Comparison of ENCODE assay signal across 16 cellular contexts in genomic region chr2:176123847-176124273, GRCh38. TPM values are rescaled to one million over a fixed set of nuclear protein-coding genes. Genes with fewer than 3 reads are reported as not detected.
DNase-seq lines count a peak whose midpoint lies in the region; ATAC-seq lines count a peak whose summit lies in the region.
"Had no signal": no experiment of that assay in that cellular context is flagged by ENCODE, and none has a peak within 500 bp of the region (broad histone marks: within the 10 kb centered on the region; RNA-seq: fewer than 3 reads in every experiment).

No MANE protein-coding gene starts in this region.

- peaks cover 27 to 65% (median 32%) of the 10 kb centered on the region in 5 donors for H3K27me3 ChIP-seq in subcutaneous abdominal adipose tissue (ENCODE audit: control insufficient read depth in 5 of 5, insufficient read depth in 4 of 5, low read length in 5 of 5)

- no peaks in the 10 kb centered on the region for H3K36me3 ChIP-seq in subcutaneous abdominal adipose tissue (ENCODE audit: control insufficient read depth in 5 of 5, insufficient read depth in 5 of 5, low read length in 5 of 5)
- H3K36me3 ChIP-seq: ascending aorta had no signal

- no peak overlapping the region for H3K9ac ChIP-seq in subcutaneous abdominal adipose tissue (ENCODE audit: low read length in 5 of 5)

- ATAC-seq in GM21381 (IDR thresholded peaks at IDR 0.05; ENCODE audit: unreplicated experiment) (no peak), GM21447 (IDR thresholded peaks at IDR 0.05; ENCODE audit: unreplicated experiment) (no peak)

- intact Hi-C loops in activated T-helper 1 cell treated with anti-CD3 and anti-CD28 coated beads, Interleukin-12 subunit alpha, Interleukin-12 subunit beta, Interleukin-2, Interleukin-4 antibody, amounts not matched to agents 30 ng/mL and 10 ng/mL and 1 ng/mL, durations not matched to agents 14 hours and 24 hours and 36 hours (cut with micrococcal nuclease) = no loop called here

- peak overlapping the region; percentile 76 for H3K27ac Mint-ChIP-seq in activated CD4-positive, alpha-beta T cell treated with anti-CD3 and anti-CD28 coated beads, Interleukin-2, amount 10 ng/mL, durations not matched to agents 7 days and 5 days
- H3K27ac Mint-ChIP-seq in activated T-helper 1 cell treated with anti-CD3 and anti-CD28 coated beads, Interleukin-12 subunit alpha, Interleukin-12 subunit beta, Interleukin-2, Interleukin-4 antibody, amounts not matched to agents 30 ng/mL and 10 ng/mL and 1 ng/mL, durations not matched to agents 14 hours and 24 hours and 36 hours = peak overlapping the region; percentile 84
- H3K27ac Mint-ChIP-seq: activated CD4-positive, alpha-beta memory T cell treated with anti-CD3 and anti-CD28 coated beads for 36 hours had no signal

- CTCF ChIA-PET in activated CD4-positive, alpha-beta T cell treated with anti-CD3 and anti-CD28 coated beads, Interleukin-2, amount 10 ng/mL, durations not matched to agents 7 days and 5 days (lab: Charles Lee) = no interaction called here

- H3K36me3 Mint-ChIP-seq in activated CD4-positive, alpha-beta T cell treated with anti-CD3 and anti-CD28 coated beads, Interleukin-2, amount 10 ng/mL, durations not matched to agents 7 days and 5 days (ENCODE audit: low read depth) = no peaks in the 10 kb centered on the region
- peaks cover under 1% of the 10 kb centered on the region for H3K36me3 Mint-ChIP-seq in activated T-helper 1 cell treated with anti-CD3 and anti-CD28 coated beads, Interleukin-12 subunit alpha, Interleukin-12 subunit beta, Interleukin-2, Interleukin-4 antibody, amounts not matched to agents 30 ng/mL and 10 ng/mL and 1 ng/mL, durations not matched to agents 14 hours and 24 hours and 36 hours (ENCODE audit: low read depth)

- POLR2A ChIA-PET in activated CD4-positive, alpha-beta T cell treated with anti-CD3 and anti-CD28 coated beads, Interleukin-2, amount 10 ng/mL, durations not matched to agents 7 days and 5 days (lab: Charles Lee) = no interaction called here

- DNase-seq in activated CD4-positive, alpha-beta T cell treated with anti-CD3 and anti-CD28 coated beads, Interleukin-2, amount 10 ng/mL, durations not matched to agents 7 days and 5 days = no peak
- no peak for DNase-seq in activated CD4-positive, alpha-beta T cell treated with anti-CD3 and anti-CD28 coated beads for 4 hours
- DNase-seq in activated T-helper 1 cell treated with anti-CD3 and anti-CD28 coated beads, Interleukin-12 subunit alpha, Interleukin-12 subunit beta, Interleukin-2, Interleukin-4 antibody, amounts not matched to agents 30 ng/mL and 10 ng/mL and 1 ng/mL, durations not matched to agents 14 hours and 24 hours and 36 hours (ENCODE audit: low spot score) = no peak
- DNase-seq in kidney tubule cell (ENCODE audit: low spot score) = peak; percentile 47
- no peak for DNase-seq in NK-92 treated with Interleukin-12 subunit alpha and Interleukin-12 subunit beta, amount 100 ng/mL, for 24 hours (lab: John Stamatoyannopoulos, UW)
- DNase-seq: activated CD4-positive, alpha-beta memory T cell treated with anti-CD3 and anti-CD28 coated beads for 36 hours; EL; NCI-H1092; NCI-H748 treated with DMSO at 0.1 percent for 48 hours had no signal

- H3K4me1 ChIP-seq in subcutaneous abdominal adipose tissue (ENCODE audit: control insufficient read depth in 5 of 5, insufficient read depth in 5 of 5, low read length in 5 of 5) = peaks cover 2 to 37% (median 34%) of the 10 kb centered on the region in 5 donors

- no peaks in the 10 kb centered on the region for H3K9me3 ChIP-seq in subcutaneous abdominal adipose tissue (ENCODE audit: control insufficient read depth in 5 of 5, low read length in 5 of 5)
- H3K9me3 ChIP-seq: ascending aorta had no signal

- peak overlapping the region in 4 of 5 donors; percentile 64 to 82 (median 74) for H3K4me3 ChIP-seq in subcutaneous abdominal adipose tissue (ENCODE audit: low read depth in 1 of 5, low read length in 5 of 5)

- peak overlapping the region; percentile 22 for H3K4me3 Mint-ChIP-seq in activated CD4-positive, alpha-beta T cell treated with anti-CD3 and anti-CD28 coated beads, Interleukin-2, amount 10 ng/mL, durations not matched to agents 7 days and 5 days
- H3K4me3 Mint-ChIP-seq in activated T-helper 1 cell treated with anti-CD3 and anti-CD28 coated beads, Interleukin-12 subunit alpha, Interleukin-12 subunit beta, Interleukin-2, Interleukin-4 antibody, amounts not matched to agents 30 ng/mL and 10 ng/mL and 1 ng/mL, durations not matched to agents 14 hours and 24 hours and 36 hours = no peak overlapping the region
- H3K4me3 Mint-ChIP-seq: activated CD4-positive, alpha-beta memory T cell treated with anti-CD3 and anti-CD28 coated beads for 36 hours had no signal

- peaks cover 82% of the 10 kb centered on the region for H3K27me3 Mint-ChIP-seq in activated CD4-positive, alpha-beta T cell treated with anti-CD3 and anti-CD28 coated beads, Interleukin-2, amount 10 ng/mL, durations not matched to agents 7 days and 5 days
- H3K27me3 Mint-ChIP-seq in activated T-helper 1 cell treated with anti-CD3 and anti-CD28 coated beads, Interleukin-12 subunit alpha, Interleukin-12 subunit beta, Interleukin-2, Interleukin-4 antibody, amounts not matched to agents 30 ng/mL and 10 ng/mL and 1 ng/mL, durations not matched to agents 14 hours and 24 hours and 36 hours (ENCODE audit: insufficient read depth) = peaks cover 80% of the 10 kb centered on the region

- peaks cover 8% of the 10 kb centered on the region for H3K4me1 Mint-ChIP-seq in activated CD4-positive, alpha-beta T cell treated with anti-CD3 and anti-CD28 coated beads, Interleukin-2, amount 10 ng/mL, durations not matched to agents 7 days and 5 days
- H3K4me1 Mint-ChIP-seq in activated T-helper 1 cell treated with anti-CD3 and anti-CD28 coated beads, Interleukin-12 subunit alpha, Interleukin-12 subunit beta, Interleukin-2, Interleukin-4 antibody, amounts not matched to agents 30 ng/mL and 10 ng/mL and 1 ng/mL, durations not matched to agents 14 hours and 24 hours and 36 hours (ENCODE audit: low read depth) = peaks cover 22% of the 10 kb centered on the region

- no peak overlapping the region for H3K27ac ChIP-seq in subcutaneous abdominal adipose tissue (ENCODE audit: low read depth, low read length)
- H3K27ac ChIP-seq: ascending aorta, epithelial cell of prostate, HL-60 had no signal

- H3K9me3 Mint-ChIP-seq in activated CD4-positive, alpha-beta T cell treated with anti-CD3 and anti-CD28 coated beads, Interleukin-2, amount 10 ng/mL, durations not matched to agents 7 days and 5 days = peaks cover under 1% of the 10 kb centered on the region
- H3K9me3 Mint-ChIP-seq in activated T-helper 1 cell treated with anti-CD3 and anti-CD28 coated beads, Interleukin-12 subunit alpha, Interleukin-12 subunit beta, Interleukin-2, Interleukin-4 antibody, amounts not matched to agents 30 ng/mL and 10 ng/mL and 1 ng/mL, durations not matched to agents 14 hours and 24 hours and 36 hours = peaks cover 2% of the 10 kb centered on the region
- H3K9me3 Mint-ChIP-seq: activated CD4-positive, alpha-beta memory T cell treated with anti-CD3 and anti-CD28 coated beads for 36 hours had no signal

RNA-seq across cellular contexts. Expression of gene HOXD9, which starts 1.3 kb away (rescaled TPM):
- not detected for total RNA-seq in activated CD4-positive, alpha-beta T cell treated with anti-CD3 and anti-CD28 coated beads, Interleukin-2, amount 10 ng/mL, durations not matched to agents 7 days and 5 days
- total RNA-seq in activated T-helper 1 cell treated with anti-CD3 and anti-CD28 coated beads, Interleukin-12 subunit alpha, Interleukin-12 subunit beta, Interleukin-2, Interleukin-4 antibody, amounts not matched to agents 30 ng/mL and 10 ng/mL and 1 ng/mL, durations not matched to agents 14 hours and 24 hours and 36 hours = not detected in 2 replicates
- total RNA-seq: activated CD4-positive, alpha-beta memory T cell treated with anti-CD3 and anti-CD28 coated beads for 36 hours; ascending aorta had no signal

RNA-seq across cellular contexts. Expression of gene HOXD8, which starts 5.6 kb away (rescaled TPM):
- total RNA-seq in activated CD4-positive, alpha-beta T cell treated with anti-CD3 and anti-CD28 coated beads, Interleukin-2, amount 10 ng/mL, durations not matched to agents 7 days and 5 days = not detected
- not detected in 2 replicates for total RNA-seq in activated T-helper 1 cell treated with anti-CD3 and anti-CD28 coated beads, Interleukin-12 subunit alpha, Interleukin-12 subunit beta, Interleukin-2, Interleukin-4 antibody, amounts not matched to agents 30 ng/mL and 10 ng/mL and 1 ng/mL, durations not matched to agents 14 hours and 24 hours and 36 hours
- total RNA-seq: activated CD4-positive, alpha-beta memory T cell treated with anti-CD3 and anti-CD28 coated beads for 36 hours had no signal

RNA-seq across cellular contexts. Expression of gene HOXD10, which starts 7.3 kb away (rescaled TPM):
- total RNA-seq in activated CD4-positive, alpha-beta T cell treated with anti-CD3 and anti-CD28 coated beads, Interleukin-2, amount 10 ng/mL, durations not matched to agents 7 days and 5 days = not detected
- total RNA-seq in activated T-helper 1 cell treated with anti-CD3 and anti-CD28 coated beads, Interleukin-12 subunit alpha, Interleukin-12 subunit beta, Interleukin-2, Interleukin-4 antibody, amounts not matched to agents 30 ng/mL and 10 ng/mL and 1 ng/mL, durations not matched to agents 14 hours and 24 hours and 36 hours = not detected in 2 replicates
- total RNA-seq: activated CD4-positive, alpha-beta memory T cell treated with anti-CD3 and anti-CD28 coated beads for 36 hours; ascending aorta; SK-MEL-5 had no signal

RNA-seq across cellular contexts. Expression of gene HOXD11, which starts 16.8 kb away (rescaled TPM):
- total RNA-seq in activated CD4-positive, alpha-beta T cell treated with anti-CD3 and anti-CD28 coated beads, Interleukin-2, amount 10 ng/mL, durations not matched to agents 7 days and 5 days = not detected
- total RNA-seq in activated T-helper 1 cell treated with anti-CD3 and anti-CD28 coated beads, Interleukin-12 subunit alpha, Interleukin-12 subunit beta, Interleukin-2, Interleukin-4 antibody, amounts not matched to agents 30 ng/mL and 10 ng/mL and 1 ng/mL, durations not matched to agents 14 hours and 24 hours and 36 hours = not detected in 2 replicates
- total RNA-seq: activated CD4-positive, alpha-beta memory T cell treated with anti-CD3 and anti-CD28 coated beads for 36 hours; ascending aorta had no signal

RNA-seq across cellular contexts. Expression of gene HOXD12, which starts 24.3 kb away (rescaled TPM):
- total RNA-seq in activated CD4-positive, alpha-beta T cell treated with anti-CD3 and anti-CD28 coated beads, Interleukin-2, amount 10 ng/mL, durations not matched to agents 7 days and 5 days = not detected
- not detected in 2 replicates for total RNA-seq in activated T-helper 1 cell treated with anti-CD3 and anti-CD28 coated beads, Interleukin-12 subunit alpha, Interleukin-12 subunit beta, Interleukin-2, Interleukin-4 antibody, amounts not matched to agents 30 ng/mL and 10 ng/mL and 1 ng/mL, durations not matched to agents 14 hours and 24 hours and 36 hours
- total RNA-seq: activated CD4-positive, alpha-beta memory T cell treated with anti-CD3 and anti-CD28 coated beads for 36 hours; ascending aorta had no signal
